ENCODE assay signal across 25 cellular contexts in genomic region chr12:65788912-65789311, GRCh38. TPM values are rescaled to one million over a fixed set of nuclear protein-coding genes. Genes with fewer than 3 reads are reported as not detected.
DNase-seq lines count a peak whose midpoint lies in the region; FAIRE-seq and TF ChIP-seq lines count a peak whose summit lies in the region.
"Had no signal": no experiment of that assay in that cellular context is flagged by ENCODE, and none has a peak within 500 bp of the region (broad histone marks: within the 10 kb centered on the region; RNA-seq: fewer than 3 reads in every experiment).

No MANE protein-coding gene starts in this region.

- no peaks in the 10 kb centered on the region for H3K27me3 ChIP-seq in keratinocyte (ENCODE audit: control insufficient read depth, extremely low read depth, insufficient read depth, low read length)
- H3K27me3 ChIP-seq: BE2C, BLaER1 had no signal

- no peak overlapping the region for H3K27ac ChIP-seq in keratinocyte (ENCODE audit: control insufficient read depth, insufficient read depth, low read length)
- H3K27ac ChIP-seq: BLaER1 had no signal

- in situ Hi-C loops in SK-MEL-5 (cut with HindIII; ENCODE audit: low pct_unique_long_range_greater_than_20kb, low sequenced_read_pairs): no loop called here

- dilution Hi-C loops in keratinocyte (cut with MboI; ENCODE audit: extremely low pct_ligation_motif_present, low sequenced_read_pairs): no loop called here

- H3K36me3 ChIP-seq in keratinocyte (ENCODE audit: control insufficient read depth in 2 of 2, extremely low read depth in 1 of 2, insufficient read depth in 2 of 2, low read length in 2 of 2): no peaks in the 10 kb centered on the region
- H3K36me3 ChIP-seq: BE2C, BLaER1 had no signal

- H3K4me1 ChIP-seq in keratinocyte (ENCODE audit: control insufficient read depth, extremely low read depth, insufficient read depth, low read length): no peaks in the 10 kb centered on the region
- H3K4me1 ChIP-seq: BE2C, BLaER1 had no signal

- DNase-seq in SK-MEL-5 (ENCODE audit: low read depth, low spot score): peak; percentile 38
- no peak for DNase-seq in keratinocyte (ENCODE audit: low read depth, low spot score)
- no peak for DNase-seq in dermis blood vessel endothelial cell
- no peak for DNase-seq in activated CD4-positive, CD25-positive, alpha-beta regulatory T cell (lab: John Stamatoyannopoulos, UW)
- DNase-seq: 8988T; ACHN; BE2C; C1 segment of cervical spinal cord; CD4-positive, alpha-beta memory T cell; CD4-positive, CD25-positive, alpha-beta regulatory T cell; CD8-positive, alpha-beta memory T cell; COR-L47; DMS 273 treated with DMSO at 0.1 percent for 48 hours; DMS153; DMS53; DMS79; DND-41; EL; GF-D8 had no signal

- H3K9ac ChIP-seq in keratinocyte (ENCODE audit: control insufficient read depth, extremely low read depth, insufficient read depth, low read length): no peak overlapping the region
- H3K9ac ChIP-seq: BLaER1 had no signal

- H3K9me1 ChIP-seq in keratinocyte (ENCODE audit: control insufficient read depth, extremely low read depth, insufficient read depth, low read length): no peaks in the 10 kb centered on the region

- TF ChIP-seq CTCF in keratinocyte (optimal IDR thresholded peaks at IDR 0.05 in 1 of 3, IDR thresholded peaks at IDR 0.05 in 1 of 3, conservative IDR thresholded peaks at IDR 0.05 in 1 of 3; ENCODE audit: extremely low read depth in 1 of 3, insufficient read depth in 2 of 3, low read length in 3 of 3): no peak

- no peaks in the 10 kb centered on the region for H3K79me2 ChIP-seq in keratinocyte (ENCODE audit: control insufficient read depth, insufficient read depth, low read length)

- H3K9me3 ChIP-seq in keratinocyte (ENCODE audit: control insufficient read depth, low read depth, low read length): no peaks in the 10 kb centered on the region
- H3K9me3 ChIP-seq: BE2C, BLaER1 had no signal

- H2AFZ ChIP-seq in keratinocyte (ENCODE audit: control insufficient read depth, low read length): no peak overlapping the region

- no peak overlapping the region for H3K4me3 ChIP-seq in keratinocyte (ENCODE audit: control insufficient read depth in 2 of 3, extremely low read depth in 1 of 3, insufficient read depth in 2 of 3, low read depth in 1 of 3, low read length in 3 of 3)
- H3K4me3 ChIP-seq: BLaER1 had no signal

- FAIRE-seq in G401.6 (lab: Jason Lieb, UNC) (peak; percentile 17), keratinocyte (lab: Jason Lieb, UNC) (peak; percentile 70)
- FAIRE-seq: A204.1, GM12891, GM19239 had no signal

- no peak overlapping the region for H3K4me2 ChIP-seq in keratinocyte (ENCODE audit: control insufficient read depth, extremely low read depth, insufficient read depth, low read depth, low read length)
- H3K4me2 ChIP-seq: BLaER1 had no signal

- H4K20me1 ChIP-seq in keratinocyte (ENCODE audit: control insufficient read depth, extremely low read depth, insufficient read depth, low read length): no peaks in the 10 kb centered on the region
- H4K20me1 ChIP-seq: BLaER1 had no signal

RNA-seq across cellular contexts. Expression of gene HMGA2, which starts 35.4 kb away (rescaled TPM):
- total RNA-seq in SK-MEL-5 (2014; rRNA removed; shearing (Covaris generic)): 8.8 and 9.2 TPM in 2 replicates
- 13.1 and 18.4 TPM in 2 replicates for polyA plus RNA-seq in SK-MEL-5 (2015; cell fraction: cytosol; rRNA removed)
- polyA plus RNA-seq in SK-MEL-5 (2015; cell fraction: nucleus; rRNA removed): 19.3 and 23.2 TPM in 2 replicates
- polyA plus RNA-seq in keratinocyte: 64.8 to 122 TPM (median 81.0 TPM) in 3 replicates
- polyA plus RNA-seq in keratinocyte (2011; ENCODE audit: low read depth): 7.8 TPM
- 59.5 and 111 TPM in 2 replicates for polyA plus RNA-seq in keratinocyte (2011; cell fraction: cytosol; rRNA removed)
- 150 and 155 TPM in 2 replicates for polyA plus RNA-seq in keratinocyte (2011; cell fraction: nucleus; rRNA removed)
- polyA plus RNA-seq in keratinocyte (2012; ENCODE audit: low replicate concordance): 15.2 and 97.6 TPM in 2 replicates
- 40.2 to 165 TPM (median 59.4 TPM) in 3 replicates for polyA minus RNA-seq in keratinocyte
- polyA minus RNA-seq in keratinocyte (2011; cell fraction: cytosol; rRNA and poly(A)+ RNA removed): 152 TPM
- polyA minus RNA-seq in keratinocyte (2011; cell fraction: nucleus; rRNA and poly(A)+ RNA removed): 169 and 356 TPM in 2 replicates
- 4.4 and 6.5 TPM in 2 replicates for total RNA-seq in dermis blood vessel endothelial cell
- total RNA-seq: CD4-positive, alpha-beta memory T cell; CD8-positive, alpha-beta memory T cell had no signal
- polyA plus RNA-seq: CD14-positive monocyte; CD4-positive, alpha-beta memory T cell; CD4-positive, CD25-positive, alpha-beta regulatory T cell; CD8-positive, alpha-beta memory T cell had no signal
